ENCODE assay signal across 11 cellular contexts in genomic region chr17:36920032-36921000, GRCh38. TPM values are rescaled to one million over a fixed set of nuclear protein-coding genes. Genes with fewer than 3 reads are reported as not detected.
A peak's percentile ranks its signal among the peaks of the same experiment; 100 is the strongest.
DNase-seq lines count a peak whose midpoint lies in the region; ATAC-seq, FAIRE-seq and TF ChIP-seq lines count a peak whose summit lies in the region.
"Had no signal": no experiment of that assay in that cellular context is flagged by ENCODE, and none has a peak within 500 bp of the region (broad histone marks: within the 10 kb centered on the region; RNA-seq: fewer than 3 reads in every experiment).

No MANE protein-coding gene starts in this region.

- peaks cover 32% of the 10 kb centered on the region for H3K4me1 Mint-ChIP-seq in activated naive CD8-positive, alpha-beta T cell treated with anti-CD3 and anti-CD28 coated beads, Interleukin-2, amount 50 U/mL, for 24 hours

- no peaks in the 10 kb centered on the region for H3K9me3 ChIP-seq in left lung

- intact Hi-C loops in left lung (cut with DNase I) (no loop called here), lower leg skin (cut with DNase I; ENCODE audit: low total_unique reads) (no loop called here)

- H3K27ac ChIP-seq in left lung = no peak overlapping the region

- H3K9me3 Mint-ChIP-seq in activated naive CD8-positive, alpha-beta T cell treated with anti-CD3 and anti-CD28 coated beads, Interleukin-2, amount 50 U/mL, for 24 hours = no peaks in the 10 kb centered on the region

- no peaks in the 10 kb centered on the region for H3K4me1 ChIP-seq in left lung

- TF ChIP-seq POLR2A in lower leg skin (IDR thresholded peaks at IDR 0.05) = no peak

- WGBS in lower leg skin, 2 donors = 39 to 44% methylated on average over 18 of the region's 18 CpGs

- H3K4me3 ChIP-seq in left lung (no peak overlapping the region), lower leg skin (ENCODE audit: low read depth, poor library complexity, severe bottlenecking) (no peak overlapping the region)

- H3K27me3 Mint-ChIP-seq in activated naive CD8-positive, alpha-beta T cell treated with anti-CD3 and anti-CD28 coated beads, Interleukin-2, amount 50 U/mL, for 24 hours = peaks cover 31% of the 10 kb centered on the region

- H3K27me3 ChIP-seq in left lung = peaks cover 6 to 74% of the 10 kb centered on the region in 2 donors

- peak overlapping the region; percentile 53 for H3K4me3 Mint-ChIP-seq in activated naive CD8-positive, alpha-beta T cell treated with anti-CD3 and anti-CD28 coated beads, Interleukin-2, amount 50 U/mL, for 24 hours

- no peak for TF ChIP-seq CTCF in left lung (IDR thresholded peaks at IDR 0.05)
- TF ChIP-seq CTCF in lower leg skin (IDR thresholded peaks at IDR 0.05) = no peak

- no peak for FAIRE-seq in HTR-8/SVneo (lab: Jason Lieb, UNC)

- H3K36me3 Mint-ChIP-seq in activated naive CD8-positive, alpha-beta T cell treated with anti-CD3 and anti-CD28 coated beads, Interleukin-2, amount 50 U/mL, for 24 hours (ENCODE audit: low read depth) = no peaks in the 10 kb centered on the region

- ATAC-seq in activated naive CD8-positive, alpha-beta T cell treated with anti-CD3 and anti-CD28 coated beads, Interleukin-2, amount 50 U/mL, for 24 hours = peak; percentile 34
- peak; percentile 21 for ATAC-seq in left lung

- no peaks in the 10 kb centered on the region for H3K36me3 ChIP-seq in left lung

- DNase-seq in ELF-1 (ENCODE audit: low read depth, low spot score) = peak; percentile 91
- peak; percentile 89 for DNase-seq in HTR-8/SVneo (ENCODE audit: insufficient read length, low spot score)
- peak; percentile 33 for DNase-seq in activated naive CD8-positive, alpha-beta T cell treated with anti-CD3 and anti-CD28 coated beads, Interleukin-2, amount 50 U/mL, for 24 hours
- DNase-seq in left lung = no peak
- DNase-seq in NCI-H187 (lab: John Stamatoyannopoulos, UW) = no peak
- DNase-seq in lower leg skin (ENCODE audit: low spot score in 2 of 2) = no peak
- no peak for DNase-seq in pons (ENCODE audit: low spot score)
- DNase-seq in NCI-H524 treated with DMSO at 0.1 percent for 48 hours (lab: John Stamatoyannopoulos, UW) = no peak
- DNase-seq: NCI-H1048; NK-92 treated with Interleukin-12 subunit alpha and Interleukin-12 subunit beta, amount 100 ng/mL, for 24 hours had no signal

- peak overlapping the region; percentile 87 for H3K27ac Mint-ChIP-seq in activated naive CD8-positive, alpha-beta T cell treated with anti-CD3 and anti-CD28 coated beads, Interleukin-2, amount 50 U/mL, for 24 hours

RNA-seq across cellular contexts. Expression of gene LHX1, which starts 17.0 kb away (rescaled TPM):
- total RNA-seq in left lung (not detected), lower leg skin (not detected)
- total RNA-seq: lung microvascular endothelial cell had no signal

RNA-seq across cellular contexts. Expression of gene AATF, which starts 28.4 kb away (rescaled TPM):
- total RNA-seq in left lung = 10 to 100 TPM; 31.6 to 41.3 TPM
- total RNA-seq in lower leg skin = 10 to 100 TPM; 32.1 to 64.4 (median 50.6) TPM

Comparison
In these comparisons a context has a peak if more than half of its experiments do, and no peak if none do; other contexts are left out.
1. DNase-seq: peak in ELF-1 (single experiment), HTR-8/SVneo (single experiment) and activated naive CD8-positive, alpha-beta T cell treated with anti-CD3 and anti-CD28 coated beads, Interleukin-2, amount 50 U/mL, for 24 hours (single experiment); none in left lung (0 of 2), NCI-H187 (0 of 2), lower leg skin (0 of 2), pons (single experiment) and NCI-H524 treated with DMSO at 0.1 percent for 48 hours (single experiment).